ENCODE assay signal across 17 cellular contexts in the genomic region with DNA sequence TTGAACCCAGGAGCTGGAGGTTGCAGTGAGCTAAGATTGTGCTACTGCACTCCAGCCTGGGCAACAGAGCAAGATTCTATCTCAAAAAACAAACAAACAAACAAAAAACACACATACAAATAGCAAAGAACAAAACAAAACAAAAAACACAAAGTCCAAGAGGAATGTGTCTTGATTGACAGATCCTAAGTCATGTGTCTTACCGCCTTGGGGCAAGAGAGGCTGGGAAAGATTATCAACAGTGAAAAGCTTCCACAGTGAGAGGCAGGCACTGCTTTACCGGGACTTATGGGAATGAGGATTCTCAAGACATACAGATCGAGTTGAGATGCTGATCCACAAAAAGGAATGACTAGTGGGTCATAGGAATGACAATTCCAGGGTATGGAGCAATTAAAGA.
DNase-seq lines count a peak whose midpoint lies in the region; ATAC-seq and TF ChIP-seq lines count a peak whose summit lies in the region.
"Had no signal": no experiment of that assay in that cellular context is flagged by ENCODE, and none has a peak within 500 bp of the region (broad histone marks: within the 10 kb centered on the region; RNA-seq: fewer than 3 reads in every experiment).

No MANE protein-coding gene starts in this region.

- intact Hi-C loops in vagina (cut with DNase I), result no loop called here

- POLR2A ChIA-PET in HEK293T (lab: Yijun Ruan, JAX), result no interaction called here

- no peak overlapping the region for H3K27ac Mint-ChIP-seq in neural progenitor cell
- H3K27ac Mint-ChIP-seq: CD4-positive, alpha-beta memory T cell had no signal

- H3K9ac ChIP-seq in neural progenitor cell, result no peak overlapping the region

- no peaks in the 10 kb centered on the region for H3F3A ChIP-seq in neural progenitor cell (ENCODE audit: low read depth)

- in situ Hi-C loops in KBM-7 (cut with MboI; ENCODE audit: low pct_unique_long_range_greater_than_20kb, low sequenced_read_pairs), result no loop called here

- H3K4me1 ChIP-seq in neural progenitor cell, result no peaks in the 10 kb centered on the region
- H3K4me1 ChIP-seq in vagina, result no peaks in the 10 kb centered on the region
- H3K4me1 ChIP-seq: Caco-2, HAP-1 had no signal

- peaks cover 2% of the 10 kb centered on the region for H3K27me3 Mint-ChIP-seq in neural progenitor cell (ENCODE audit: insufficient read depth, low read depth)

- H3K79me2 ChIP-seq in neural progenitor cell (ENCODE audit: low read depth), result no peaks in the 10 kb centered on the region

- H3K4me3 ChIP-seq in neural progenitor cell, result no peak overlapping the region
- H3K4me3 ChIP-seq in vagina, result no peak overlapping the region
- H3K4me3 ChIP-seq: GM12878, HAP-1 had no signal

- no peak overlapping the region for H3K27ac ChIP-seq in neural progenitor cell
- H3K27ac ChIP-seq in vagina, result no peak overlapping the region

- H3K27me3 ChIP-seq in neural progenitor cell (no peaks in the 10 kb centered on the region), vagina (no peaks in the 10 kb centered on the region)

- CTCF ChIA-PET in HEK293T (lab: Yijun Ruan, JAX), result no interaction called here

- H3K9me3 Mint-ChIP-seq in neural progenitor cell, result no peaks in the 10 kb centered on the region

- DNase-seq in ELF-1 (ENCODE audit: low read depth, low spot score) (peak; percentile 61), HEK293T (ENCODE audit: extremely low spot score) (no peak), foreskin melanocyte (peak; percentile 68), neural progenitor cell (ENCODE audit: low spot score) (peak; percentile 11), KBM-7 (no peak), vagina (ENCODE audit: extremely low spot score in 2 of 2) (no peak)
- no peak for DNase-seq in activated naive CD4-positive, alpha-beta T cell treated with Interleukin-2 at 50 U/mL for 16 hours
- DNase-seq: C1 segment of cervical spinal cord; Caco-2; CD4-positive, alpha-beta memory T cell; DMS153; DND-41; GDM1; GOT3 had no signal

- no peak for ATAC-seq in GM18909 (IDR thresholded peaks at IDR 0.05; ENCODE audit: poor library complexity, unreplicated experiment)
- ATAC-seq: GM12878 had no signal

- H2AFZ ChIP-seq in neural progenitor cell (replicated peaks), result no peak overlapping the region

- no peaks in the 10 kb centered on the region for H3K9me3 ChIP-seq in neural progenitor cell (ENCODE audit: low read depth)
- no peaks in the 10 kb centered on the region for H3K9me3 ChIP-seq in vagina
- H3K9me3 ChIP-seq: Caco-2, HAP-1 had no signal

- H3K36me3 ChIP-seq in neural progenitor cell (no peaks in the 10 kb centered on the region), vagina (no peaks in the 10 kb centered on the region)
- H3K36me3 ChIP-seq: HAP-1 had no signal

- H3K4me1 Mint-ChIP-seq in neural progenitor cell, result peaks cover 8% of the 10 kb centered on the region
- H3K4me1 Mint-ChIP-seq: CD4-positive, alpha-beta memory T cell had no signal

- no peaks in the 10 kb centered on the region for H3K36me3 Mint-ChIP-seq in neural progenitor cell
- H3K36me3 Mint-ChIP-seq: CD4-positive, alpha-beta memory T cell had no signal

- TF ChIP-seq CTCF in neural progenitor cell (IDR thresholded peaks at IDR 0.05), result no peak
- TF ChIP-seq CTCF in vagina (IDR thresholded peaks at IDR 0.05), result no peak

- H3K4me2 ChIP-seq in neural progenitor cell, result no peak overlapping the region

- no peak for TF ChIP-seq POLR2A in vagina (IDR thresholded peaks at IDR 0.05)

- no peaks in the 10 kb centered on the region for H4K20me1 ChIP-seq in neural progenitor cell (ENCODE audit: low read depth)

- H3K4me3 Mint-ChIP-seq in neural progenitor cell, result no peak overlapping the region
- H3K4me3 Mint-ChIP-seq: CD4-positive, alpha-beta memory T cell had no signal

TF ChIP-seq in HEK293T, 16 proteins besides CTCF, POLR2A, EP300 and RAD21:
- TF ChIP-seq, protein P1, sequence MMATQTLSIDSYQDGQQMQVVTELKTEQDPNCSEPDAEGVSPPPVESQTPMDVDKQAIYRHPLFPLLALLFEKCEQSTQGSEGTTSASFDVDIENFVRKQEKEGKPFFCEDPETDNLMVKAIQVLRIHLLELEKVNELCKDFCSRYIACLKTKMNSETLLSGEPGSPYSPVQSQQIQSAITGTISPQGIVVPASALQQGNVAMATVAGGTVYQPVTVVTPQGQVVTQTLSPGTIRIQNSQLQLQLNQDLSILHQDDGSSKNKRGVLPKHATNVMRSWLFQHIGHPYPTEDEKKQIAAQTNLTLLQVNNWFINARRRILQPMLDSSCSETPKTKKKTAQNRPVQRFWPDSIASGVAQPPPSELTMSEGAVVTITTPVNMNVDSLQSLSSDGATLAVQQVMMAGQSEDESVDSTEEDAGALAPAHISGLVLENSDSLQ (IDR thresholded peaks at IDR 0.05), result peak; percentile 67
- no peak for TF ChIP-seq FOXA1 (IDR thresholded peaks at IDR 0.05)

Comparison
In these comparisons a context has a peak if more than half of its experiments do, and no peak if none do; other contexts are left out.
1. DNase-seq: peak in ELF-1 (single experiment), foreskin melanocyte (single experiment) and neural progenitor cell (single experiment); none in HEK293T (single experiment), KBM-7 (single experiment), activated naive CD4-positive, alpha-beta T cell treated with Interleukin-2 at 50 U/mL for 16 hours (single experiment) and vagina (0 of 2).